ENCODE assay signal across 8 cellular contexts in genomic region chr6:30556714-30556963, GRCh38. TPM values are rescaled to one million over a fixed set of nuclear protein-coding genes. Genes with fewer than 3 reads are reported as not detected.
DNase-seq lines count a peak whose midpoint lies in the region; TF ChIP-seq lines count a peak whose summit lies in the region.

No MANE protein-coding gene starts in this region.

- H3K27ac ChIP-seq in tibial nerve: peak overlapping the region; percentile 97 to 99 (median 98)

- H3K27me3 ChIP-seq in neuron (ENCODE audit: insufficient read depth, low read length): no peaks in the 10 kb centered on the region
- H3K27me3 ChIP-seq in tibial nerve: no peaks in the 10 kb centered on the region

- in situ Hi-C loops in ACHN (cut with HindIII; ENCODE audit: low pct_ligation_motif_present, low pct_unique_long_range_greater_than_20kb, low sequenced_read_pairs): no loop called here

- H3K9me3 ChIP-seq in neuron (ENCODE audit: low read length): no peaks in the 10 kb centered on the region
- no peaks in the 10 kb centered on the region for H3K9me3 ChIP-seq in tibial nerve

- DNase-seq in NCI-H510A (lab: John Stamatoyannopoulos, UW) (peak; percentile 75), NCI-H510A treated with DMSO at 0.1 percent for 48 hours (lab: John Stamatoyannopoulos, UW) (no peak), endothelial cell (ENCODE audit: low spot score) (peak; percentile 72), tibial nerve (ENCODE audit: low spot score in 2 of 2) (peak; percentile 81 to 95), ACHN (no peak), NCI-H2107 (lab: John Stamatoyannopoulos, UW) (no peak)
- peak; percentile 91 for DNase-seq in activated CD4-positive, alpha-beta T cell treated with anti-CD3 and anti-CD28 coated beads for 48 hours

- H3K4me1 ChIP-seq in neuron (ENCODE audit: insufficient read depth, low read length) (peaks cover 19% of the 10 kb centered on the region), tibial nerve (peaks cover 0 to 44% (median 14%) of the 10 kb centered on the region in 4 donors)

- peak overlapping the region; percentile 100 for H3K27ac Mint-ChIP-seq in endothelial cell (ENCODE audit: unreplicated experiment)

- H3K9me3 Mint-ChIP-seq in endothelial cell (ENCODE audit: unreplicated experiment): no peaks in the 10 kb centered on the region

- no peak for TF ChIP-seq EP300 in tibial nerve (IDR thresholded peaks at IDR 0.05)

- 0 to 1% methylated on average over 12 to 13 of the region's 13 CpGs for WGBS in tibial nerve, 2 donors

- TF ChIP-seq CTCF in endothelial cell (IDR thresholded peaks at IDR 0.05; ENCODE audit: unreplicated experiment) (no peak), tibial nerve (IDR thresholded peaks at IDR 0.05) (peak in 1 of 5 experiments; percentile 11)

- peaks cover 39% of the 10 kb centered on the region for H3K36me3 Mint-ChIP-seq in endothelial cell (ENCODE audit: low read depth, unreplicated experiment)

- H3K36me3 ChIP-seq in neuron (ENCODE audit: insufficient read depth, low read length) (peaks cover 36% of the 10 kb centered on the region), tibial nerve (peaks cover 0 to 35% (median 4%) of the 10 kb centered on the region in 3 donors)

- no peak for TF ChIP-seq POLR2A in tibial nerve (IDR thresholded peaks at IDR 0.05)

- H3K4me3 Mint-ChIP-seq in endothelial cell (ENCODE audit: unreplicated experiment): peak overlapping the region; percentile 99

- H3K4me3 ChIP-seq in neuron (ENCODE audit: low read length) (peak overlapping the region; percentile 88), tibial nerve (peak overlapping the region; percentile 63 to 96 (median 88))

- H3K27me3 Mint-ChIP-seq in endothelial cell (ENCODE audit: unreplicated experiment): peaks cover 11% of the 10 kb centered on the region

- H2AFZ ChIP-seq in neuron (ENCODE audit: low read depth, low read length): peak overlapping the region; percentile 91

- H3K4me1 Mint-ChIP-seq in endothelial cell (ENCODE audit: unreplicated experiment): peaks cover 29% of the 10 kb centered on the region

RNA-seq across cellular contexts. Expression of gene GNL1, which starts 0.3 kb away (rescaled TPM):
- total RNA-seq in endothelial cell (ENCODE audit: unreplicated experiment) (109 TPM), tibial nerve (10 to 100 TPM; 38.1 to 45.2 (median 44.3) TPM)

RNA-seq across cellular contexts. Expression of gene PRR3, which starts 0.5 kb away (rescaled TPM):
- total RNA-seq in endothelial cell (ENCODE audit: unreplicated experiment) (12.6 TPM), tibial nerve (10 to 100 TPM in 1 of 4 donors, 1 to 10 TPM in 3; 8.0 to 10.3 (median 8.8) TPM)

RNA-seq across cellular contexts. Expression of gene ABCF1, which starts 14.6 kb away (rescaled TPM):
- 57.2 TPM for total RNA-seq in endothelial cell (ENCODE audit: unreplicated experiment)
- 10 to 100 TPM; 31.4 to 64.5 (median 36.9) TPM for total RNA-seq in tibial nerve

Comparison
In these comparisons a context has a peak if more than half of its experiments do, and no peak if none do; other contexts are left out.
1. DNase-seq: peak in NCI-H510A (single experiment), activated CD4-positive, alpha-beta T cell treated with anti-CD3 and anti-CD28 coated beads for 48 hours (single experiment), endothelial cell (single experiment) and tibial nerve (2 of 2); none in NCI-H510A treated with DMSO at 0.1 percent for 48 hours (single experiment), ACHN (single experiment) and NCI-H2107 (single experiment).